ENCODE assay signal across 17 cellular contexts in the genomic region with DNA sequence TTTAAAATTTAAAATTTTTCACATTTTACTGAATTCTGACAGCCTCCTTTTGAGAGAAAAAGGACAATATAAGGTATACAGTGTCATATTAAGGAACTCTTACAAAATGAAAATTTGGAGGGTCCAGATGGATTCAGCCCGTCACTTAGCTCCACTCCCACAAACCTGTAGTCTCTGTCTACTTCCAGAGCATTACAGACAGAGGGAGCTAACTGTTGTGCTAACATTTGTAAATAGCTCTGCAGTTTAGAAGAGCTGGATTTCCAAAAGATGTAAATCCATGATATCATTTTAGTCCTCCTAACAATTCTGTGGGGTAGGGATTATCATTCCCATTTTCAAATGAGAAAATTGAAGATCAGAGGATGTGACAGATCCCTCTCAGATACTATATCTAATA. TPM values are rescaled to one million over a fixed set of nuclear protein-coding genes. Genes with fewer than 3 reads are reported as not detected.
DNase-seq lines count a peak whose midpoint lies in the region; ATAC-seq and TF ChIP-seq lines count a peak whose summit lies in the region.
"Had no signal": no experiment of that assay in that cellular context is flagged by ENCODE, and none has a peak within 500 bp of the region (broad histone marks: within the 10 kb centered on the region; RNA-seq: fewer than 3 reads in every experiment).

No MANE protein-coding gene starts in this region.

- H3K4me3 ChIP-seq in HFF-Myc (replicated peaks; ENCODE audit: low read depth, low read length) = no peak overlapping the region
- no peak overlapping the region for H3K4me3 ChIP-seq in SK-N-SH (ENCODE audit: low read depth in 2 of 2, low read length in 1 of 2)
- no peak overlapping the region for H3K4me3 ChIP-seq in parathyroid adenoma (ENCODE audit: low read depth, low read length)
- H3K4me3 ChIP-seq: adrenal gland, gastrocnemius medialis, vagina had no signal

- no peak for TF ChIP-seq EP300 in SK-N-SH (IDR thresholded peaks at IDR 0.05; ENCODE audit: borderline replicate concordance in 1 of 2, low read depth in 1 of 2, low read length in 1 of 2)

- 100% methylated on average over 1 of the region's 1 CpG for WGBS in SK-N-SH (ENCODE audit: low lambda C conversion rate)

- no peak overlapping the region for H3K9ac ChIP-seq in SK-N-SH
- no peak overlapping the region for H3K9ac ChIP-seq in parathyroid adenoma

- no peaks in the 10 kb centered on the region for H4K20me1 ChIP-seq in SK-N-SH (ENCODE audit: insufficient read depth)

- POLR2A ChIA-PET in SK-N-SH (lab: Yijun Ruan, JAX) = no interaction called here

- H3K79me2 ChIP-seq in SK-N-SH (ENCODE audit: insufficient read depth) = peaks cover 80% of the 10 kb centered on the region
- peaks cover 20% of the 10 kb centered on the region for H3K79me2 ChIP-seq in parathyroid adenoma

- H3K36me3 ChIP-seq in SK-N-SH (replicated peaks in 1 of 2; ENCODE audit: control insufficient read depth in 1 of 2, insufficient read depth in 2 of 2, low read length in 1 of 2) (no peaks in the 10 kb centered on the region), parathyroid adenoma (ENCODE audit: control insufficient read depth, insufficient read depth, low read length) (no peaks in the 10 kb centered on the region)
- H3K36me3 ChIP-seq: adrenal gland, gastrocnemius medialis, vagina had no signal

- H2AFZ ChIP-seq in SK-N-SH (ENCODE audit: low read depth) (no peak overlapping the region), parathyroid adenoma (no peak overlapping the region)

- TF ChIP-seq RAD21 in SK-N-SH (IDR thresholded peaks at IDR 0.05; ENCODE audit: low read length) = peak; percentile 48

- H3K4me1 ChIP-seq in SK-N-SH (ENCODE audit: control insufficient read depth in 1 of 2, insufficient read depth in 2 of 2, low read depth in 1 of 2, low read length in 1 of 2) (0 out of 4 replicates have a peak, but pooled peaks cover 0 to 7% of the 10 kb centered on the region in 2 experiments), parathyroid adenoma (peaks cover 23% of the 10 kb centered on the region)

- no peaks in the 10 kb centered on the region for H3K9me2 ChIP-seq in SK-N-SH

- H3K4me2 ChIP-seq in SK-N-SH (no peak overlapping the region), parathyroid adenoma (ENCODE audit: low read length) (no peak overlapping the region)

- peak; percentile 17 for TF ChIP-seq CTCF in HFF-Myc (IDR thresholded peaks at IDR 0.05; ENCODE audit: low read depth, low read length, missing control alignments)
- peak; percentile 31 for TF ChIP-seq CTCF in SK-N-SH (IDR thresholded peaks at IDR 0.05)
- peak; percentile 15 for TF ChIP-seq CTCF in parathyroid adenoma (IDR thresholded peaks at IDR 0.05)

- no peak for ATAC-seq in HG02884 (IDR thresholded peaks at IDR 0.05; ENCODE audit: unreplicated experiment)
- ATAC-seq: gastrocnemius medialis had no signal

- CTCF ChIA-PET in SK-N-SH (lab: Yijun Ruan, JAX) = interaction anchor here (1.0 to 1.6 kb wide), 6 partner anchors 66 to 153 kb away, joined by 3 to 6 read pairs (median 3); no protein-coding TSS in a partner anchor

- DNase-seq in HFF-Myc (ENCODE audit: extremely low read depth, low read depth) = no peak
- DNase-seq in SK-N-SH = no peak
- DNase-seq in fibroblast of gingiva (ENCODE audit: low read depth) = peak; percentile 28
- DNase-seq in NCI-H2171 treated with DMSO at 0.1 percent for 48 hours (lab: John Stamatoyannopoulos, UW) = no peak
- DNase-seq in activated CD4-positive, alpha-beta T cell treated with anti-CD3 and anti-CD28 coated beads for 1 hour = no peak
- DNase-seq: activated CD4-positive, alpha-beta T cell treated with anti-CD3 and anti-CD28 coated beads for 4 hours; adrenal gland; DMS153; gastrocnemius medialis; NCI-H1417; NCI-H748 treated with DMSO at 0.1 percent for 48 hours; nucleus accumbens; stimulated activated CD4-positive, alpha-beta T cell treated with anti-CD3 and anti-CD28 coated beads, Interleukin-4, amount 100 ng/mL, for 24 hours; substantia nigra had no signal

- H3K27me3 ChIP-seq in SK-N-SH (ENCODE audit: insufficient read depth) (no peaks in the 10 kb centered on the region), parathyroid adenoma (ENCODE audit: control insufficient read depth, insufficient read depth, low read length) (no peaks in the 10 kb centered on the region)
- H3K27me3 ChIP-seq: adrenal gland, gastrocnemius medialis, vagina had no signal

- peaks cover 10% of the 10 kb centered on the region for H3F3A ChIP-seq in SK-N-SH (replicated peaks; ENCODE audit: insufficient read depth)

- no peaks in the 10 kb centered on the region for H3K9me3 ChIP-seq in SK-N-SH
- H3K9me3 ChIP-seq in parathyroid adenoma (ENCODE audit: control insufficient read depth, low read length) = no peaks in the 10 kb centered on the region
- H3K9me3 ChIP-seq: adrenal gland, gastrocnemius medialis, vagina had no signal

- H3K27ac ChIP-seq in SK-N-SH (ENCODE audit: low read depth in 2 of 2, low read length in 1 of 2) (no peak overlapping the region; a peak in 1 of 4 replicates), parathyroid adenoma (no peak overlapping the region)
- H3K27ac ChIP-seq: adrenal gland, gastrocnemius medialis, vagina had no signal

TF ChIP-seq in SK-N-SH, 30 proteins besides CTCF, POLR2A, EP300 and RAD21:
- no peak for TF ChIP-seq RXRA (IDR thresholded peaks at IDR 0.05; ENCODE audit: borderline replicate concordance, low read depth)
- TF ChIP-seq SMC3 (IDR thresholded peaks at IDR 0.05; ENCODE audit: low read depth, low read length) = 0 out of 2 replicates have a peak, but pooled peaks have one; percentile 15
- TF ChIP-seq NRF1 (IDR thresholded peaks at IDR 0.05; ENCODE audit: low read depth, low read length) = no peak
TF ChIP-seq in SK-N-SH: peak in this region for 1.

RNA-seq across cellular contexts. Expression of a gene that starts 16.1 kb away (rescaled TPM):
- 105 and 173 TPM in 2 replicates for polyA plus RNA-seq in SK-N-SH (2012; rRNA removed)
- 101 and 124 TPM in 2 replicates for polyA plus RNA-seq in SK-N-SH (2012; cell fraction: cytosol; rRNA removed)
- 71.6 and 109 TPM in 2 replicates for polyA plus RNA-seq in SK-N-SH (2012; cell fraction: nucleus; rRNA removed)

RNA-seq across cellular contexts. Expression of a gene that starts 44.4 kb away (rescaled TPM):
- 63.9 and 92.9 TPM in 2 replicates for polyA plus RNA-seq in SK-N-SH (2012; rRNA removed)
- 67.5 and 78.6 TPM in 2 replicates for polyA plus RNA-seq in SK-N-SH (2012; cell fraction: cytosol; rRNA removed)
- polyA plus RNA-seq in SK-N-SH (2012; cell fraction: nucleus; rRNA removed) = 29.9 and 37.7 TPM in 2 replicates
